10 cellular contexts compared by ENCODE assay signal in genomic region chr6:33886673-33887144, GRCh38.
DNase-seq lines count a peak whose midpoint lies in the region; ATAC-seq and TF ChIP-seq lines count a peak whose summit lies in the region.
"Had no signal": no experiment of that assay in that cellular context is flagged by ENCODE, and none has a peak within 500 bp of the region (broad histone marks: within the 10 kb centered on the region; RNA-seq: fewer than 3 reads in every experiment).

No MANE protein-coding gene starts in this region.

- H3K4me3 ChIP-seq in CD4-positive, CD25-positive, alpha-beta regulatory T cell (ENCODE audit: low read depth, low read length), result no peak overlapping the region
- H3K4me3 ChIP-seq in colonic mucosa (no peak overlapping the region), mesodermal cell (ENCODE audit: extremely low read depth, insufficient read depth, low read length, poor library complexity, severe bottlenecking) (no peak overlapping the region), HAP-1 (no peak overlapping the region)

- intact Hi-C loops in colonic mucosa (cut with DNase I), result no loop called here
- intact Hi-C loops in sciatic nerve (cut with DNase I), result no loop called here

- no peak for TF ChIP-seq CTCF in colonic mucosa (IDR thresholded peaks at IDR 0.05)

- no peaks in the 10 kb centered on the region for H3K36me3 ChIP-seq in CD4-positive, CD25-positive, alpha-beta regulatory T cell (ENCODE audit: control insufficient read depth, insufficient read depth, low read length)
- H3K36me3 ChIP-seq in colonic mucosa (no peaks in the 10 kb centered on the region), mesodermal cell (ENCODE audit: control insufficient read depth, insufficient read depth, low read length) (no peaks in the 10 kb centered on the region), HAP-1 (replicated peaks) (no peaks in the 10 kb centered on the region)

- ATAC-seq in CD4-positive, CD25-positive, alpha-beta regulatory T cell (ENCODE audit: low read depth in 2 of 2), result peak; percentile 47 to 60
- ATAC-seq in sciatic nerve (no peak), HG03378 (IDR thresholded peaks at IDR 0.05; ENCODE audit: unreplicated experiment) (no peak)

- H3K27me3 Mint-ChIP-seq in CD4-positive, CD25-positive, alpha-beta regulatory T cell, result peaks cover 27% of the 10 kb centered on the region

- H3K36me3 Mint-ChIP-seq in CD4-positive, CD25-positive, alpha-beta regulatory T cell, result no peaks in the 10 kb centered on the region

- DNase-seq in CD4-positive, CD25-positive, alpha-beta regulatory T cell, result peak in 2 of 3 donors; percentile 22 to 67
- DNase-seq in MV-4-11 (lab: John Stamatoyannopoulos, UW) (peak; percentile 78), colonic mucosa (peak; percentile 50), HAP-1 (ENCODE audit: low spot score in 2 of 2) (no peak), caudate nucleus (lab: John Stamatoyannopoulos, UW) (no peak), sciatic nerve (ENCODE audit: low spot score) (no peak)
- DNase-seq: erythroblast, GDM1 had no signal

- no peak overlapping the region for H3K27ac ChIP-seq in CD4-positive, CD25-positive, alpha-beta regulatory T cell (ENCODE audit: insufficient read depth, low read length, poor library complexity, severe bottlenecking)
- H3K27ac ChIP-seq in colonic mucosa (peak overlapping the region; percentile 82), mesodermal cell (ENCODE audit: low read depth, low read length, severe bottlenecking) (peak overlapping the region; percentile 55), caudate nucleus (ENCODE audit: low read depth, low read length) (no peak overlapping the region)

- H3K9me3 ChIP-seq in CD4-positive, CD25-positive, alpha-beta regulatory T cell (ENCODE audit: control insufficient read depth in 2 of 2, low read length in 2 of 2), result no peaks in the 10 kb centered on the region
- H3K9me3 ChIP-seq in colonic mucosa (no peaks in the 10 kb centered on the region), mesodermal cell (ENCODE audit: control insufficient read depth, low read length) (no peaks in the 10 kb centered on the region), HAP-1 (no peaks in the 10 kb centered on the region)

- 88 to 92% methylated on average over 7 to 11 of the region's 11 CpGs for WGBS in mesodermal cell (ENCODE audit: insufficient coverage in 2 of 2), 2 experiments

- no peak overlapping the region for H3K9ac ChIP-seq in colonic mucosa (ENCODE audit: low read depth in 2 of 2, low read length in 2 of 2)

- in situ Hi-C loops in HAP-1 (cut with MboI; ENCODE audit: low sequenced_read_pairs), result no loop called here

- H3K4me3 Mint-ChIP-seq in CD4-positive, CD25-positive, alpha-beta regulatory T cell, result peak overlapping the region in 1 of 4 donors; percentile 57

- H3K9me3 Mint-ChIP-seq in CD4-positive, CD25-positive, alpha-beta regulatory T cell, result peaks cover 0 to 2% (median 0%) of the 10 kb centered on the region in 7 donors

- H3K4me1 Mint-ChIP-seq in CD4-positive, CD25-positive, alpha-beta regulatory T cell, result peaks cover 0 to 14% (median 9%) of the 10 kb centered on the region in 4 donors

- H3K27ac Mint-ChIP-seq in CD4-positive, CD25-positive, alpha-beta regulatory T cell, result peak overlapping the region in 2 of 3 donors; percentile 34 to 80

- no peaks in the 10 kb centered on the region for H3K27me3 ChIP-seq in CD4-positive, CD25-positive, alpha-beta regulatory T cell (ENCODE audit: control insufficient read depth, insufficient read depth, low read length)
- H3K27me3 ChIP-seq in colonic mucosa, result no peaks in the 10 kb centered on the region
- H3K27me3 ChIP-seq in HAP-1 (ENCODE audit: low read depth), result peaks cover 32% of the 10 kb centered on the region

- H3K4me1 ChIP-seq in CD4-positive, CD25-positive, alpha-beta regulatory T cell (ENCODE audit: control insufficient read depth, insufficient read depth, low read length, poor library complexity, severe bottlenecking), result no peaks in the 10 kb centered on the region
- H3K4me1 ChIP-seq in colonic mucosa (peaks cover 4% of the 10 kb centered on the region), mesodermal cell (ENCODE audit: control insufficient read depth, insufficient read depth, low read length, poor library complexity, severe bottlenecking) (peaks cover 10% of the 10 kb centered on the region), HAP-1 (no peaks in the 10 kb centered on the region)

Comparison
In these comparisons a context has a peak if more than half of its experiments do, and no peak if none do; other contexts are left out.
1. ATAC-seq: peak in CD4-positive, CD25-positive, alpha-beta regulatory T cell (2 of 2); none in sciatic nerve (single experiment) and HG03378 (single experiment).
2. DNase-seq: peak in CD4-positive, CD25-positive, alpha-beta regulatory T cell (2 of 3), MV-4-11 (single experiment) and colonic mucosa (single experiment); none in HAP-1 (0 of 2), caudate nucleus (0 of 61) and sciatic nerve (single experiment).
3. H3K27ac ChIP-seq: peak in colonic mucosa (single experiment) and mesodermal cell (single experiment); none in CD4-positive, CD25-positive, alpha-beta regulatory T cell (single experiment) and caudate nucleus (single experiment).